ENCODE assay signal across 10 cellular contexts in genomic region chr11:44619931-44620725, GRCh38. TPM values are rescaled to one million over a fixed set of nuclear protein-coding genes. Genes with fewer than 3 reads are reported as not detected.
A peak's percentile ranks its signal among the peaks of the same experiment; 100 is the strongest.
DNase-seq lines count a peak whose midpoint lies in the region; ATAC-seq and TF ChIP-seq lines count a peak whose summit lies in the region.
"Had no signal": no experiment of that assay in that cellular context is flagged by ENCODE, and none has a peak within 500 bp of the region (broad histone marks: within the 10 kb centered on the region; RNA-seq: fewer than 3 reads in every experiment).

No MANE protein-coding gene starts in this region.

- no peaks in the 10 kb centered on the region for H3K27me3 Mint-ChIP-seq in stimulated activated naive CD8-positive, alpha-beta T cell treated with anti-CD3 and anti-CD28 coated beads, Interleukin-15, amount 100 ng/mL, for 72 hours

- H3K36me3 ChIP-seq in right atrium auricular region (no peaks in the 10 kb centered on the region), MM.1S (replicated peaks; ENCODE audit: insufficient read depth, low read length) (no peaks in the 10 kb centered on the region; the same call in 1 of the 2 replicates)
- H3K36me3 ChIP-seq: gastrocnemius medialis had no signal

- no peak overlapping the region for H3K9ac ChIP-seq in MM.1S (ENCODE audit: low read length)

- H3K9me3 Mint-ChIP-seq in stimulated activated naive CD8-positive, alpha-beta T cell treated with anti-CD3 and anti-CD28 coated beads, Interleukin-15, amount 100 ng/mL, for 72 hours: no peaks in the 10 kb centered on the region
- H3K9me3 Mint-ChIP-seq: nephron progenitor cell had no signal

- H3K27ac ChIP-seq in right atrium auricular region (no peak overlapping the region), MM.1S (ENCODE audit: low read length) (no peak overlapping the region)
- H3K27ac ChIP-seq: gastrocnemius medialis had no signal

- H3K9me3 ChIP-seq in right atrium auricular region: no peaks in the 10 kb centered on the region
- H3K9me3 ChIP-seq in MM.1S (replicated peaks; ENCODE audit: insufficient read depth, low read length): no peaks in the 10 kb centered on the region
- H3K9me3 ChIP-seq: gastrocnemius medialis had no signal

- H3K4me1 Mint-ChIP-seq in stimulated activated naive CD8-positive, alpha-beta T cell treated with anti-CD3 and anti-CD28 coated beads, Interleukin-15, amount 100 ng/mL, for 72 hours: peaks cover 60% of the 10 kb centered on the region

- no peak for TF ChIP-seq CTCF in right atrium auricular region (IDR thresholded peaks at IDR 0.05)
- TF ChIP-seq CTCF in MM.1S (IDR thresholded peaks at IDR 0.05; ENCODE audit: low read length): no peak

- no peak overlapping the region for H3K4me3 Mint-ChIP-seq in stimulated activated naive CD8-positive, alpha-beta T cell treated with anti-CD3 and anti-CD28 coated beads, Interleukin-15, amount 100 ng/mL, for 72 hours
- H3K4me3 Mint-ChIP-seq: nephron progenitor cell had no signal

- DNase-seq in activated effector memory CD4-positive, alpha-beta T cell treated with anti-CD3 and anti-CD28 coated beads, Interleukin-2, amount 50 U/mL, for 16 hours: peak; percentile 44
- DNase-seq in activated effector memory CD4-positive, alpha-beta T cell treated with Interleukin-2 at 50 U/mL for 16 hours: no peak
- DNase-seq in activated CD8-positive, alpha-beta memory T cell treated with anti-CD3 and anti-CD28 coated beads, Interleukin-2, amount 50 U/mL, for 48 hours: peak; percentile 43
- peak; percentile 28 for DNase-seq in right atrium auricular region (ENCODE audit: low spot score)
- peak; percentile 1 to 3 for DNase-seq in stimulated activated naive CD8-positive, alpha-beta T cell treated with anti-CD3 and anti-CD28 coated beads, Interleukin-15, amount 100 ng/mL, for 72 hours
- no peak for DNase-seq in NCI-H226
- no peak for DNase-seq in MM.1S

- no peaks in the 10 kb centered on the region for H3F3A ChIP-seq in MM.1S (ENCODE audit: insufficient read depth, low read length)

- H4K20me1 ChIP-seq in MM.1S (ENCODE audit: insufficient read depth, low read length): no peaks in the 10 kb centered on the region

- ATAC-seq in stimulated activated naive CD8-positive, alpha-beta T cell treated with anti-CD3 and anti-CD28 coated beads, Interleukin-15, amount 100 ng/mL, for 72 hours: no peak
- ATAC-seq in GM18868 (IDR thresholded peaks at IDR 0.05; ENCODE audit: unreplicated experiment): no peak

- no peak overlapping the region for H3K4me2 ChIP-seq in MM.1S (ENCODE audit: low read depth, low read length)

- H2AFZ ChIP-seq in MM.1S (ENCODE audit: low read length): no peak overlapping the region

- H3K79me2 ChIP-seq in MM.1S (ENCODE audit: low read length): no peaks in the 10 kb centered on the region

- H3K9me2 ChIP-seq in MM.1S (replicated peaks; ENCODE audit: insufficient read depth, low read length): no peaks in the 10 kb centered on the region

- peak overlapping the region in 1 of 2 donors; percentile 86 for H3K27ac Mint-ChIP-seq in stimulated activated naive CD8-positive, alpha-beta T cell treated with anti-CD3 and anti-CD28 coated beads, Interleukin-15, amount 100 ng/mL, for 72 hours
- H3K27ac Mint-ChIP-seq: nephron progenitor cell had no signal

- H3K4me3 ChIP-seq in right atrium auricular region: no peak overlapping the region
- H3K4me3 ChIP-seq in MM.1S (ENCODE audit: low read length): no peak overlapping the region
- H3K4me3 ChIP-seq: gastrocnemius medialis had no signal

- H3K4me1 ChIP-seq in right atrium auricular region (peaks cover 0 to 47% of the 10 kb centered on the region in 2 donors), MM.1S (ENCODE audit: low read length) (no peaks in the 10 kb centered on the region)

- H3K27me3 ChIP-seq in right atrium auricular region: no peaks in the 10 kb centered on the region
- no peaks in the 10 kb centered on the region for H3K27me3 ChIP-seq in MM.1S (replicated peaks; ENCODE audit: insufficient read depth, low read length)
- H3K27me3 ChIP-seq: gastrocnemius medialis had no signal

RNA-seq across cellular contexts. Expression of gene CD82, which starts 54.7 kb away (rescaled TPM):
- total RNA-seq in right atrium auricular region: 10 to 100 TPM in 1 of 2 donors, 1 to 10 TPM in 1; 6.8 to 17.7 TPM

Comparison
In these comparisons a context has a peak if more than half of its experiments do, and no peak if none do; other contexts are left out.
1. DNase-seq: peak in activated effector memory CD4-positive, alpha-beta T cell treated with anti-CD3 and anti-CD28 coated beads, Interleukin-2, amount 50 U/mL, for 16 hours (single experiment), activated CD8-positive, alpha-beta memory T cell treated with anti-CD3 and anti-CD28 coated beads, Interleukin-2, amount 50 U/mL, for 48 hours (single experiment), right atrium auricular region (single experiment) and stimulated activated naive CD8-positive, alpha-beta T cell treated with anti-CD3 and anti-CD28 coated beads, Interleukin-15, amount 100 ng/mL, for 72 hours (2 of 2); none in activated effector memory CD4-positive, alpha-beta T cell treated with Interleukin-2 at 50 U/mL for 16 hours (single experiment), NCI-H226 (single experiment) and MM.1S (single experiment).